8 cellular contexts compared by ENCODE assay signal in genomic region chr7:725223-726005, GRCh38. TPM values are rescaled to one million over a fixed set of nuclear protein-coding genes. Genes with fewer than 3 reads are reported as not detected.
A peak's percentile ranks its signal among the peaks of the same experiment; 100 is the strongest.
DNase-seq lines count a peak whose midpoint lies in the region; ATAC-seq and TF ChIP-seq lines count a peak whose summit lies in the region.

No MANE protein-coding gene starts in this region.

- intact Hi-C loops in stomach (cut with DNase I; ENCODE audit: low total_unique reads) (no loop called here), left ventricle myocardium superior (cut with micrococcal nuclease) (no loop called here)

- peak overlapping the region; percentile 86; the same call in 1 of the 2 replicates for H3K27ac ChIP-seq in VCaP
- H3K27ac ChIP-seq in hepatocyte: no peak overlapping the region
- H3K27ac ChIP-seq in stomach: peak overlapping the region in 3 of 5 donors; percentile 39 to 89 (median 70)

- H3K79me2 ChIP-seq in hepatocyte: peaks cover 44% of the 10 kb centered on the region

- H3K9me3 ChIP-seq in hepatocyte (ENCODE audit: low read depth): no peaks in the 10 kb centered on the region
- H3K9me3 ChIP-seq in stomach: no peaks in the 10 kb centered on the region

- H3K9me2 ChIP-seq in hepatocyte (replicated peaks; ENCODE audit: insufficient read depth): no peaks in the 10 kb centered on the region

- peak overlapping the region; percentile 99 for H3K4me2 ChIP-seq in hepatocyte

- no peak for TF ChIP-seq EP300 in stomach (IDR thresholded peaks at IDR 0.05)

- 93% methylated on average over 8 of the region's 8 CpGs for WGBS in hepatocyte (ENCODE audit: low lambda C conversion rate, missing lambda C conversion rate)
- WGBS in stomach, 5 donors: 55 to 78% (median 71%) methylated on average over 8 of the region's 8 CpGs

- peak; percentile 42 for DNase-seq in activated CD8-positive, alpha-beta memory T cell treated with anti-CD3 and anti-CD28 coated beads for 24 hours
- no peak for DNase-seq in activated CD8-positive, alpha-beta memory T cell treated with anti-CD3 and anti-CD28 coated beads, Interleukin-2, amount 50 U/mL, for 4 hours
- DNase-seq in hepatocyte (ENCODE audit: low spot score) (peak; percentile 8), stomach (no peak), left ventricle myocardium superior (no peak), dedifferentiated amniotic fluid mesenchymal stem cell (ENCODE audit: extremely low spot score) (no peak)

- no peaks in the 10 kb centered on the region for H3K27me3 ChIP-seq in hepatocyte
- no peaks in the 10 kb centered on the region for H3K27me3 ChIP-seq in stomach

- TF ChIP-seq POLR2A in stomach (IDR thresholded peaks at IDR 0.05): no peak

- H3K4me3 ChIP-seq in hepatocyte (no peak overlapping the region), stomach (peak overlapping the region in 3 of 4 donors; percentile 85 to 97 (median 94))

- H3K4me1 ChIP-seq in hepatocyte (ENCODE audit: insufficient read depth) (peaks cover 10% of the 10 kb centered on the region), stomach (peaks cover 15 to 38% (median 32%) of the 10 kb centered on the region in 4 donors)

- no peaks in the 10 kb centered on the region for H4K20me1 ChIP-seq in hepatocyte (ENCODE audit: insufficient read depth, poor library complexity, severe bottlenecking)

- no peak overlapping the region for H2AFZ ChIP-seq in hepatocyte

- ATAC-seq in HG03571 (IDR thresholded peaks at IDR 0.05; ENCODE audit: unreplicated experiment) (no peak), left ventricle myocardium superior (no peak)

- TF ChIP-seq CTCF in VCaP (conservative IDR thresholded peaks at IDR 0.05): no peak
- no peak for TF ChIP-seq CTCF in hepatocyte (IDR thresholded peaks at IDR 0.05; ENCODE audit: poor library complexity)
- no peak for TF ChIP-seq CTCF in stomach (IDR thresholded peaks at IDR 0.05)

- H3K36me3 ChIP-seq in hepatocyte (replicated peaks; ENCODE audit: insufficient read depth, low read depth) (no peaks in the 10 kb centered on the region), stomach (peaks cover 0 to 20% (median 15%) of the 10 kb centered on the region in 4 donors)

RNA-seq across cellular contexts. Expression of gene DNAAF5, which starts 1.1 kb away (rescaled TPM):
- 14.2 and 23.5 TPM in 2 replicates for total RNA-seq in hepatocyte
- polyA plus RNA-seq in hepatocyte: 18.7 and 19.0 TPM in 2 replicates
- total RNA-seq in stomach: 100 to 1,000 TPM in 1 of 5 donors, 10 to 100 TPM in 3, 1 to 10 TPM in 1; 9.2 to 210 (median 33.3) TPM
- 10 to 100 TPM in 2 of 3 donors, 1 to 10 TPM in 1; 6.7 to 15.1 (median 10.2) TPM for polyA plus RNA-seq in stomach
- total RNA-seq in left ventricle myocardium superior: 22.8 TPM

RNA-seq across cellular contexts. Expression of gene PRKAR1B, which starts 1.7 kb away (rescaled TPM):
- total RNA-seq in hepatocyte (16.6 and 23.4 TPM in 2 replicates), stomach (10 to 100 TPM in 4 of 5 donors, 1 to 10 TPM in 1; 4.5 to 45.8 (median 15.2) TPM), left ventricle myocardium superior (16.5 TPM)
- polyA plus RNA-seq in hepatocyte (27.4 and 28.7 TPM in 2 replicates), stomach (1 to 10 TPM; 5.0 to 9.3 (median 7.8) TPM)

Comparison
In these comparisons a context has a peak if more than half of its experiments do, and no peak if none do; other contexts are left out.
1. DNase-seq: peak in activated CD8-positive, alpha-beta memory T cell treated with anti-CD3 and anti-CD28 coated beads for 24 hours (single experiment) and hepatocyte (single experiment); none in activated CD8-positive, alpha-beta memory T cell treated with anti-CD3 and anti-CD28 coated beads, Interleukin-2, amount 50 U/mL, for 4 hours (single experiment), stomach (single experiment), left ventricle myocardium superior (single experiment) and dedifferentiated amniotic fluid mesenchymal stem cell (single experiment).